8 cellular contexts compared by ENCODE assay signal in the genomic region with DNA sequence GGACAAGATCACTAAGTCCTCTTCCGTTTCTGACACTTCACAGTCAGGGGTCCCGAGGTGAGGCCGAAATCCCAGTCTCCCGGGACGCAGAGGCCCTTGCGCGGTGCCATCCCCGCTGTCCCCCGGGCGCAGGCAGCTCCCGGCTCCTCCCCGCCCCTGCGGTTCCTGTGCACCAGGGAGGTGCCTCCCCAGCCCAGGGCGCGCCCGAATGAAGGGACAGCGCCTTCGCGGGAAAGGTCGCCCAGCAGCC. TPM values are rescaled to one million over a fixed set of nuclear protein-coding genes. Genes with fewer than 3 reads are reported as not detected.
DNase-seq lines count a peak whose midpoint lies in the region; ATAC-seq and TF ChIP-seq lines count a peak whose summit lies in the region.

No MANE protein-coding gene starts in this region.

- H3K4me2 ChIP-seq in mammary epithelial cell (ENCODE audit: insufficient read depth, low read depth, low read length): peak overlapping the region; percentile 82

- intact Hi-C loops in mammary epithelial cell (cut with micrococcal nuclease): loop anchor here (2.0 to 5.0 kb wide), 3 partner anchors 116 to 311 kb away; a partner anchor contains a TSS
- intact Hi-C loops in lower leg skin (cut with DNase I; ENCODE audit: low total_unique reads): no loop called here

- no peak for TF ChIP-seq POLR2A in lower leg skin (IDR thresholded peaks at IDR 0.05)
- TF ChIP-seq POLR2A in tibial nerve (IDR thresholded peaks at IDR 0.05): no peak

- H3K27ac ChIP-seq in mammary epithelial cell (ENCODE audit: insufficient read depth, low read depth, low read length) (peak overlapping the region; percentile 67), tibial nerve (peak overlapping the region; percentile 75 to 96 (median 86))

- H4K20me1 ChIP-seq in mammary epithelial cell (ENCODE audit: insufficient read depth, low read length): no peaks in the 10 kb centered on the region

- H3K4me1 ChIP-seq in mammary epithelial cell (ENCODE audit: insufficient read depth, low read length): peaks cover 21% of the 10 kb centered on the region
- H3K4me1 ChIP-seq in tibial nerve: peaks cover 0 to 37% (median 10%) of the 10 kb centered on the region in 4 donors

- CTCF ChIA-PET in mammary epithelial cell (lab: Charles Lee; ENCODE audit: low non-redundant PET): interaction anchor here (0.6 kb wide), 1 partner anchor 418 kb away, joined by 4 read pairs; a partner anchor contains a TSS

- peak overlapping the region; percentile 94 for H2AFZ ChIP-seq in mammary epithelial cell (ENCODE audit: low read depth, low read length)

- dilution Hi-C loops in mammary epithelial cell (cut with HindIII; ENCODE audit: low sequenced_read_pairs): no loop called here

- ATAC-seq in GM21825 (IDR thresholded peaks at IDR 0.05; ENCODE audit: unreplicated experiment): peak; percentile 41

- H3K36me3 ChIP-seq in mammary epithelial cell (ENCODE audit: insufficient read depth, low read length) (peaks cover 6% of the 10 kb centered on the region), tibial nerve (peaks cover 0 to 12% (median 0%) of the 10 kb centered on the region in 3 donors)

- H3K79me2 ChIP-seq in mammary epithelial cell (ENCODE audit: insufficient read depth, low read length): peaks cover 46% of the 10 kb centered on the region

- 0% methylated on average over 5 of the region's 20 CpGs for WGBS in mammary epithelial cell (ENCODE audit: low coverage, missing lambda C conversion rate)
- WGBS in lower leg skin, 2 donors: 0 to 2% methylated on average over 2 to 20 of the region's 20 CpGs
- 0 to 1% methylated on average over 12 to 18 of the region's 20 CpGs for WGBS in tibial nerve, 2 donors

- peak overlapping the region; percentile 80 for H3K9ac ChIP-seq in mammary epithelial cell (ENCODE audit: insufficient read depth, low read length)

- H3K27me3 ChIP-seq in mammary epithelial cell (ENCODE audit: insufficient read depth, low read length) (no peaks in the 10 kb centered on the region), tibial nerve (no peaks in the 10 kb centered on the region)

- in situ Hi-C loops in mammary epithelial cell (cut with MboI; ENCODE audit: low sequenced_read_pairs in 2 of 2): loop anchor here (10.0 to 25.0 kb wide), 3 partner anchors 259 to 461 kb away; no protein-coding TSS in a partner anchor

- H3K4me3 ChIP-seq in GM12875 (ENCODE audit: low read depth, low read length) (peak overlapping the region; percentile 83), mammary epithelial cell (replicated peaks in 1 of 3; ENCODE audit: insufficient read depth in 1 of 3, low read depth in 2 of 3, low read length in 3 of 3) (peak overlapping the region; percentile 60 to 83 (median 78)), lower leg skin (ENCODE audit: low read depth, poor library complexity, severe bottlenecking) (peak overlapping the region; percentile 66), tibial nerve (peak overlapping the region; percentile 68 to 98 (median 81))

- TSS peak; percentile 25 for BruUV-seq in mammary epithelial cell (replicated peaks; lab: Mats Ljungman, UMichigan)

- no peaks in the 10 kb centered on the region for H3K9me3 ChIP-seq in mammary epithelial cell (replicated peaks; ENCODE audit: insufficient read depth, low read length)
- H3K9me3 ChIP-seq in tibial nerve: no peaks in the 10 kb centered on the region

- TF ChIP-seq CTCF in GM12875 (IDR thresholded peaks at IDR 0.05; ENCODE audit: borderline replicate concordance, insufficient read depth, low read depth, low read length) (no peak), mammary epithelial cell (conservative IDR thresholded peaks at IDR 0.05 in 1 of 2, IDR thresholded peaks at IDR 0.05 in 1 of 2; ENCODE audit: extremely low read depth in 1 of 2, insufficient read depth in 1 of 2, low read depth in 1 of 2, low read length in 2 of 2) (no peak), lower leg skin (IDR thresholded peaks at IDR 0.05) (no peak), tibial nerve (IDR thresholded peaks at IDR 0.05) (no peak)

- no peak for TF ChIP-seq EP300 in tibial nerve (IDR thresholded peaks at IDR 0.05)

- peak; percentile 36 for DNase-seq in MV-4-11 (lab: John Stamatoyannopoulos, UW)
- no peak for DNase-seq in mammary epithelial cell
- peak in 1 of 2 donors; percentile 89 for DNase-seq in lower leg skin (ENCODE audit: low spot score in 2 of 2)
- no peak for DNase-seq in tibial nerve (ENCODE audit: low spot score in 2 of 2)
- DNase-seq in cerebellar nuclear complex (lab: John Stamatoyannopoulos, UW): no peak
- DNase-seq in Ammon's horn (ENCODE audit: low spot score): no peak

RNA-seq across cellular contexts. Expression of a gene that starts 0.4 kb away (rescaled TPM):
- 10 to 100 TPM; 30.0 to 78.0 TPM for total RNA-seq in mammary epithelial cell
- 25.0 TPM for polyA plus RNA-seq in mammary epithelial cell
- 25.6 TPM for polyA minus RNA-seq in mammary epithelial cell
- total RNA-seq in lower leg skin: 10 to 100 TPM; 13.3 to 24.8 (median 16.9) TPM
- 10 to 100 TPM; 21.6 to 28.4 (median 25.7) TPM for total RNA-seq in tibial nerve
